8 cellular contexts compared by ENCODE assay signal in genomic region chr3:18758047-18758704, GRCh38.
A peak's percentile ranks its signal among the peaks of the same experiment; 100 is the strongest.
DNase-seq lines count a peak whose midpoint lies in the region; ATAC-seq and TF ChIP-seq lines count a peak whose summit lies in the region.

No MANE protein-coding gene starts in this region.

- H3K27ac ChIP-seq in iPS-18a (ENCODE audit: low read length) (no peak overlapping the region), stomach (no peak overlapping the region)

- H3K4me3 Mint-ChIP-seq in activated T-cell treated with anti-CD3 and anti-CD28 coated beads, Interleukin-2, amount 50 U/mL, for 4 hours: no peak overlapping the region

- TF ChIP-seq CTCF in stomach (IDR thresholded peaks at IDR 0.05): peak in 5 of 7 experiments; percentile 35 to 88 (median 74)

- peak; percentile 58 for DNase-seq in DMS53 treated with DMSO at 0.1 percent for 48 hours (lab: John Stamatoyannopoulos, UW; ENCODE audit: unreplicated experiment)
- DNase-seq in NCI-H510A (lab: John Stamatoyannopoulos, UW): peak; percentile 63
- peak; percentile 16 for DNase-seq in activated T-cell treated with anti-CD3 and anti-CD28 coated beads, Interleukin-2, amount 50 U/mL, for 4 hours
- DNase-seq in stomach: no peak
- no peak for DNase-seq in stimulated activated CD4-positive, alpha-beta T cell treated with anti-CD3 and anti-CD28 coated beads, Interleukin-4, amount 100 ng/mL, for 1 hour

- TF ChIP-seq POLR2A in stomach (IDR thresholded peaks at IDR 0.05): no peak

- peak overlapping the region; percentile 7 for H3K4me3 ChIP-seq in iPS-18a (ENCODE audit: low read length)
- no peak overlapping the region for H3K4me3 ChIP-seq in stomach

- H3K36me3 ChIP-seq in iPS-18a (ENCODE audit: control insufficient read depth, low read depth, low read length): no peaks in the 10 kb centered on the region
- no peaks in the 10 kb centered on the region for H3K36me3 ChIP-seq in stomach

- ATAC-seq in GM19043 (IDR thresholded peaks at IDR 0.05; ENCODE audit: low read depth, unreplicated experiment): peak; percentile 83
- ATAC-seq in HG03135 (IDR thresholded peaks at IDR 0.05; ENCODE audit: unreplicated experiment): peak; percentile 86
- ATAC-seq in activated T-cell treated with anti-CD3 and anti-CD28 coated beads, Interleukin-2, amount 50 U/mL, for 4 hours: peak; percentile 93 to 96

- H3K4me1 Mint-ChIP-seq in activated T-cell treated with anti-CD3 and anti-CD28 coated beads, Interleukin-2, amount 50 U/mL, for 4 hours (ENCODE audit: low read depth): peaks cover 28% of the 10 kb centered on the region

- H3K9me3 ChIP-seq in iPS-18a (ENCODE audit: control insufficient read depth, low read depth, low read length): no peaks in the 10 kb centered on the region
- H3K9me3 ChIP-seq in stomach: no peaks in the 10 kb centered on the region

- intact Hi-C loops in stomach (cut with DNase I; ENCODE audit: low total_unique reads): no loop called here

- H3K9ac ChIP-seq in iPS-18a (ENCODE audit: low read length): no peak overlapping the region

- H3K4me1 ChIP-seq in iPS-18a (ENCODE audit: control insufficient read depth, low read depth, low read length) (peaks cover 7% of the 10 kb centered on the region), stomach (peaks cover 0 to 24% (median 6%) of the 10 kb centered on the region in 4 donors)

- H3K27me3 Mint-ChIP-seq in activated T-cell treated with anti-CD3 and anti-CD28 coated beads, Interleukin-2, amount 50 U/mL, for 4 hours (ENCODE audit: low read depth): no peaks in the 10 kb centered on the region

- H3K36me3 Mint-ChIP-seq in activated T-cell treated with anti-CD3 and anti-CD28 coated beads, Interleukin-2, amount 50 U/mL, for 4 hours (ENCODE audit: insufficient read depth): no peaks in the 10 kb centered on the region

- WGBS in stomach, 5 donors: 29 to 41% (median 36%) methylated on average over 4 of the region's 4 CpGs

- H3K9me3 Mint-ChIP-seq in activated T-cell treated with anti-CD3 and anti-CD28 coated beads, Interleukin-2, amount 50 U/mL, for 4 hours: no peaks in the 10 kb centered on the region

- TF ChIP-seq EP300 in stomach (IDR thresholded peaks at IDR 0.05): no peak

- no peaks in the 10 kb centered on the region for H3K27me3 ChIP-seq in iPS-18a (ENCODE audit: control insufficient read depth, insufficient read depth, low read length)
- H3K27me3 ChIP-seq in stomach: no peaks in the 10 kb centered on the region

Comparison
In these comparisons a context has a peak if more than half of its experiments do, and no peak if none do; other contexts are left out.
1. DNase-seq: peak in DMS53 treated with DMSO at 0.1 percent for 48 hours (single experiment), NCI-H510A (single experiment) and activated T-cell treated with anti-CD3 and anti-CD28 coated beads, Interleukin-2, amount 50 U/mL, for 4 hours (single experiment); none in stomach (single experiment) and stimulated activated CD4-positive, alpha-beta T cell treated with anti-CD3 and anti-CD28 coated beads, Interleukin-4, amount 100 ng/mL, for 1 hour (single experiment).
2. Peak in every context shown above with its lines, with median percentiles within 50 percentile points of each other: ATAC-seq.